ENCODE assay signal across 20 cellular contexts in the genomic region with DNA sequence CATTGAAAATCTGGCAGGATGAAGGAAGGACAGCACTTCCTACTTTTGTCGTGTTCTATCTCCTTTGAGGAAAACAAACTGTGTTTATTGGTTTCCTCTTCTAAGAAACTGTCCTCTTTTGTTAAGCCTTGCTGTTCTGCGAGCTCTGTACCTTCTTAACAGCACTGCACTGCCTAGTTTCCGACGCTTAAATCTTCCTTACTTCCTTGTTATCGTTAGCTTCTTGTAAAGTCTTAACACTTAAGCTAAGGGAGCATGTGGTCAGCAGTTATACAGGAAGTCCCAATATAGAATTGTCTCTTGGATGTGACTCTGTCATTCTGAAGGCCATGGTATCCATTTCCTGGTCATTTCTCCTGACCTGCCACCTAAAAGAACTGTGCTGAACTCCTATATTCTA.
DNase-seq lines count a peak whose midpoint lies in the region; ATAC-seq lines count a peak whose summit lies in the region.
"Had no signal": no experiment of that assay in that cellular context is flagged by ENCODE, and none has a peak within 500 bp of the region (broad histone marks: within the 10 kb centered on the region; RNA-seq: fewer than 3 reads in every experiment).

No MANE protein-coding gene starts in this region.

- H3K27ac Mint-ChIP-seq in activated CD4-positive, alpha-beta T cell treated with anti-CD3 and anti-CD28 coated beads, Interleukin-2, amount 10 ng/mL, durations not matched to agents 7 days and 5 days, result peak overlapping the region; percentile 79
- H3K27ac Mint-ChIP-seq in activated T-helper 17 cell treated with anti-CD3 and anti-CD28 coated beads, Interleukin-2, amount 50 U/mL, for 72 hours, result peak overlapping the region; percentile 85
- peak overlapping the region; percentile 73 to 93 (median 88) for H3K27ac Mint-ChIP-seq in naive thymus-derived CD4-positive, alpha-beta T cell
- H3K27ac Mint-ChIP-seq: activated B cell treated with CpG ODN at 0.5 μM for 24 hours; stimulated activated naive B cell treated with anti-CD40 and anti-IgM and Interleukin-4, amounts not matched to agents 10 μg/mL and 1 μg/mL and 100 μg/mL, for 72 hours had no signal

- intact Hi-C loops in naive thymus-derived CD4-positive, alpha-beta T cell (cut with micrococcal nuclease), result no loop called here

- H3K27ac ChIP-seq in naive thymus-derived CD4-positive, alpha-beta T cell (ENCODE audit: low read depth, low read length), result peak overlapping the region; percentile 43
- H3K27ac ChIP-seq: body of pancreas, C4-2B, neutrophil, tibial nerve had no signal

- no peaks in the 10 kb centered on the region for H3K27me3 Mint-ChIP-seq in activated CD4-positive, alpha-beta T cell treated with anti-CD3 and anti-CD28 coated beads, Interleukin-2, amount 10 ng/mL, durations not matched to agents 7 days and 5 days
- no peaks in the 10 kb centered on the region for H3K27me3 Mint-ChIP-seq in activated T-helper 17 cell treated with anti-CD3 and anti-CD28 coated beads, Interleukin-2, amount 50 U/mL, for 72 hours
- H3K27me3 Mint-ChIP-seq in naive thymus-derived CD4-positive, alpha-beta T cell, result no peaks in the 10 kb centered on the region
- H3K27me3 Mint-ChIP-seq: activated B cell treated with CpG ODN at 0.5 μM for 24 hours; stimulated activated naive B cell treated with anti-CD40 and anti-IgM and Interleukin-4, amounts not matched to agents 10 μg/mL and 1 μg/mL and 100 μg/mL, for 72 hours had no signal

- H3K36me3 Mint-ChIP-seq in activated CD4-positive, alpha-beta T cell treated with anti-CD3 and anti-CD28 coated beads, Interleukin-2, amount 10 ng/mL, durations not matched to agents 7 days and 5 days (ENCODE audit: low read depth), result peaks cover 20% of the 10 kb centered on the region
- H3K36me3 Mint-ChIP-seq in activated T-helper 17 cell treated with anti-CD3 and anti-CD28 coated beads, Interleukin-2, amount 50 U/mL, for 72 hours (ENCODE audit: low read depth), result no peaks in the 10 kb centered on the region
- peaks cover 0 to 21% (median 0%) of the 10 kb centered on the region in 5 donors for H3K36me3 Mint-ChIP-seq in naive thymus-derived CD4-positive, alpha-beta T cell
- H3K36me3 Mint-ChIP-seq: stimulated activated naive B cell treated with anti-CD40 and anti-IgM and Interleukin-4, amounts not matched to agents 10 μg/mL and 1 μg/mL and 100 μg/mL, for 72 hours had no signal

- no peaks in the 10 kb centered on the region for H3K27me3 ChIP-seq in naive thymus-derived CD4-positive, alpha-beta T cell (ENCODE audit: control insufficient read depth in 2 of 2, insufficient read depth in 2 of 2, low read length in 2 of 2)
- H3K27me3 ChIP-seq: body of pancreas, neutrophil, tibial nerve had no signal

- POLR2A ChIA-PET in activated CD4-positive, alpha-beta T cell treated with anti-CD3 and anti-CD28 coated beads, Interleukin-2, amount 10 ng/mL, durations not matched to agents 7 days and 5 days (lab: Charles Lee), result no interaction called here
- POLR2A ChIA-PET in naive thymus-derived CD4-positive, alpha-beta T cell (lab: Charles Lee), result interaction anchor here (1.0 to 1.9 kb wide), 6 partner anchors 23 to 258 kb away, joined by 3 to 13 read pairs (median 6); no protein-coding TSS in a partner anchor

- no peak overlapping the region for H3K4me3 ChIP-seq in naive thymus-derived CD4-positive, alpha-beta T cell (ENCODE audit: low read length)
- H3K4me3 ChIP-seq: body of pancreas, tibial nerve had no signal

- H3K4me1 ChIP-seq in naive thymus-derived CD4-positive, alpha-beta T cell (ENCODE audit: control insufficient read depth in 2 of 2, insufficient read depth in 2 of 2, low read length in 2 of 2), result peaks cover 0 to 16% of the 10 kb centered on the region in 2 donors
- H3K4me1 ChIP-seq: body of pancreas had no signal

- CTCF ChIA-PET in activated CD4-positive, alpha-beta T cell treated with anti-CD3 and anti-CD28 coated beads, Interleukin-2, amount 10 ng/mL, durations not matched to agents 7 days and 5 days (lab: Charles Lee), result interaction anchor here (1.4 kb wide), 1 partner anchor 12 kb away, joined by 6 read pairs; no protein-coding TSS in a partner anchor
- CTCF ChIA-PET in naive thymus-derived CD4-positive, alpha-beta T cell (lab: Charles Lee), result interaction anchor here (0.5 to 4.0 kb wide), 7 partner anchors 54 to 258 kb away, joined by 3 to 51 read pairs (median 4); no protein-coding TSS in a partner anchor

- no peaks in the 10 kb centered on the region for H3K36me3 ChIP-seq in naive thymus-derived CD4-positive, alpha-beta T cell (ENCODE audit: control insufficient read depth in 2 of 3, insufficient read depth in 3 of 3, low read length in 3 of 3)
- H3K36me3 ChIP-seq: neutrophil had no signal

- no peak overlapping the region for H3K4me3 Mint-ChIP-seq in activated CD4-positive, alpha-beta T cell treated with anti-CD3 and anti-CD28 coated beads, Interleukin-2, amount 10 ng/mL, durations not matched to agents 7 days and 5 days
- H3K4me3 Mint-ChIP-seq in activated T-helper 17 cell treated with anti-CD3 and anti-CD28 coated beads, Interleukin-2, amount 50 U/mL, for 72 hours, result peak overlapping the region; percentile 59
- H3K4me3 Mint-ChIP-seq in naive thymus-derived CD4-positive, alpha-beta T cell, result peak overlapping the region; percentile 8 to 79 (median 42)
- H3K4me3 Mint-ChIP-seq: activated B cell treated with CpG ODN at 0.5 μM for 24 hours; stimulated activated naive B cell treated with anti-CD40 and anti-IgM and Interleukin-4, amounts not matched to agents 10 μg/mL and 1 μg/mL and 100 μg/mL, for 72 hours had no signal

- no peak for ATAC-seq in activated T-helper 17 cell treated with anti-CD3 and anti-CD28 coated beads, Interleukin-2, amount 50 U/mL, for 72 hours (replicated peaks)
- peak; percentile 27 for ATAC-seq in naive thymus-derived CD4-positive, alpha-beta T cell
- ATAC-seq in GM19035 (IDR thresholded peaks at IDR 0.05; ENCODE audit: unreplicated experiment) (no peak), HG02852 (IDR thresholded peaks at IDR 0.05; ENCODE audit: unreplicated experiment) (no peak)
- ATAC-seq: body of pancreas; Right ventricle myocardium inferior; stimulated activated naive B cell treated with anti-CD40 and anti-IgM and Interleukin-4, amounts not matched to agents 10 μg/mL and 1 μg/mL and 100 μg/mL, for 72 hours had no signal

- peaks cover 18% of the 10 kb centered on the region for H3K9me3 Mint-ChIP-seq in activated CD4-positive, alpha-beta T cell treated with anti-CD3 and anti-CD28 coated beads, Interleukin-2, amount 10 ng/mL, durations not matched to agents 7 days and 5 days
- H3K9me3 Mint-ChIP-seq in activated T-helper 17 cell treated with anti-CD3 and anti-CD28 coated beads, Interleukin-2, amount 50 U/mL, for 72 hours, result peaks cover under 1% of the 10 kb centered on the region
- H3K9me3 Mint-ChIP-seq in naive thymus-derived CD4-positive, alpha-beta T cell, result peaks cover 0 to 8% (median 0%) of the 10 kb centered on the region in 11 donors
- H3K9me3 Mint-ChIP-seq: stimulated activated naive B cell treated with anti-CD40 and anti-IgM and Interleukin-4, amounts not matched to agents 10 μg/mL and 1 μg/mL and 100 μg/mL, for 72 hours had no signal

- H3K9me3 ChIP-seq in naive thymus-derived CD4-positive, alpha-beta T cell (ENCODE audit: control insufficient read depth in 2 of 3, low read length in 3 of 3), result no peaks in the 10 kb centered on the region
- H3K9me3 ChIP-seq: body of pancreas, neutrophil, tibial nerve had no signal

- H3K4me1 Mint-ChIP-seq in activated CD4-positive, alpha-beta T cell treated with anti-CD3 and anti-CD28 coated beads, Interleukin-2, amount 10 ng/mL, durations not matched to agents 7 days and 5 days, result peaks cover 23% of the 10 kb centered on the region
- H3K4me1 Mint-ChIP-seq in activated T-helper 17 cell treated with anti-CD3 and anti-CD28 coated beads, Interleukin-2, amount 50 U/mL, for 72 hours, result peaks cover 10% of the 10 kb centered on the region
- H3K4me1 Mint-ChIP-seq in naive thymus-derived CD4-positive, alpha-beta T cell, result peaks cover 13 to 37% (median 26%) of the 10 kb centered on the region in 7 donors
- H3K4me1 Mint-ChIP-seq: activated B cell treated with CpG ODN at 0.5 μM for 24 hours; stimulated activated naive B cell treated with anti-CD40 and anti-IgM and Interleukin-4, amounts not matched to agents 10 μg/mL and 1 μg/mL and 100 μg/mL, for 72 hours had no signal

- no peak for DNase-seq in activated CD4-positive, alpha-beta T cell treated with anti-CD3 and anti-CD28 coated beads, Interleukin-2, amount 10 ng/mL, durations not matched to agents 7 days and 5 days
- DNase-seq in activated CD4-positive, alpha-beta T cell treated with anti-CD3 and anti-CD28 coated beads, Interleukin-2, amount 50 U/mL, for 4 hours, result no peak
- peak; percentile 14 for DNase-seq in KG1 (lab: John Stamatoyannopoulos, UW)
- DNase-seq in naive thymus-derived CD4-positive, alpha-beta T cell, result peak in 5 of 9 donors; percentile 6 to 27 (median 13)
- no peak for DNase-seq in SIG-M5 treated with dmso at 0.1 percent for 504 hours (lab: John Stamatoyannopoulos, UW; ENCODE audit: unreplicated experiment)
- DNase-seq: activated B cell treated with CpG ODN at 0.5 μM for 24 hours; activated naive CD4-positive, alpha-beta T cell; body of pancreas; cortex of kidney; kidney; MM.1S; NCI-H524; stimulated activated naive B cell treated with anti-CD40 and anti-IgM and Interleukin-4, amounts not matched to agents 10 μg/mL and 1 μg/mL and 100 μg/mL, for 72 hours had no signal

Comparison
In these comparisons a context has a peak if more than half of its experiments do, and no peak if none do; other contexts are left out.
1. DNase-seq: peak in KG1 (single experiment) and naive thymus-derived CD4-positive, alpha-beta T cell (5 of 9); none in activated CD4-positive, alpha-beta T cell treated with anti-CD3 and anti-CD28 coated beads, Interleukin-2, amount 10 ng/mL, durations not matched to agents 7 days and 5 days (single experiment), activated CD4-positive, alpha-beta T cell treated with anti-CD3 and anti-CD28 coated beads, Interleukin-2, amount 50 U/mL, for 4 hours (0 of 2) and SIG-M5 treated with dmso at 0.1 percent for 504 hours (single experiment).
2. Peak in every context shown above with its lines, with median percentiles within 50 percentile points of each other: H3K27ac Mint-ChIP-seq.